1 cellular context compared by ENCODE assay signal in the genomic region with DNA sequence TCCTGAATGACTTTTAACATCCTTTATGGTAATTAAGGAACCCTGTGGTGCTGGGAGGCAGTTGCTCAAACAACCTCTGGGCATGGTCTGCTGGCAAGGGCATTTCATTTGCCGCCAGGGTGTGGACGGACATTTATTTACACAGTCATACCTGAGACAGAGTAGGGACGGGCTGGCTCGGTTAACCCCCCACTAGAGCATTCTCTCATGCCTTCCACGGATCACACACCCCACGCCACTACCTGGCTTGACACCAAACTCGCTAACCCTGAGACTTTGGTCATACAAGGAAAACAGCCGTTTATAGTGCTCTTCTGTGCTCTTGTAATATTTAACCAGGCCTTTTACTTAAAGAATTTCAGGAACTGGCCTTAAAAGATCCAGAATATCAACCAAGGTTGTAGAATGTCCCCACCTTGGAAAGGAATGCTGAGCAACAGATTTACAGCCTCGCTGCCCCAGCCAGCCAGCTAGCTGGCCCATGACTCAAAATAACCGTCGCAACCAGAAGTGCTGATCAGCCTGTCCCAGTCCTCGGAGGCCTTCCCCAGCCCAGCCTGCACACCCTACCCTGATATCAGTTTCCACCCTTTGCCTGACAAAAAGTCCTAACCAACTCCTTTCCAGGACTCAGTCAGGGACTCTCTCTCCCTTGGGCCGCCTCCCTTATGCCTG.
TF ChIP-seq lines count a peak whose summit lies in the region.

No MANE protein-coding gene starts in this region.

TF ChIP-seq in GM23338, 12 proteins besides CTCF, POLR2A, EP300 and RAD21 (continued from another document):
- TF ChIP-seq POLR2AphosphoS5 (IDR thresholded peaks at IDR 0.05; ENCODE audit: low read depth): no peak
- TF ChIP-seq, protein P1, sequence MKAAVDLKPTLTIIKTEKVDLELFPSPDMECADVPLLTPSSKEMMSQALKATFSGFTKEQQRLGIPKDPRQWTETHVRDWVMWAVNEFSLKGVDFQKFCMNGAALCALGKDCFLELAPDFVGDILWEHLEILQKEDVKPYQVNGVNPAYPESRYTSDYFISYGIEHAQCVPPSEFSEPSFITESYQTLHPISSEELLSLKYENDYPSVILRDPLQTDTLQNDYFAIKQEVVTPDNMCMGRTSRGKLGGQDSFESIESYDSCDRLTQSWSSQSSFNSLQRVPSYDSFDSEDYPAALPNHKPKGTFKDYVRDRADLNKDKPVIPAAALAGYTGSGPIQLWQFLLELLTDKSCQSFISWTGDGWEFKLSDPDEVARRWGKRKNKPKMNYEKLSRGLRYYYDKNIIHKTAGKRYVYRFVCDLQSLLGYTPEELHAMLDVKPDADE (IDR thresholded peaks at IDR 0.05): no peak
- TF ChIP-seq, protein P2, sequence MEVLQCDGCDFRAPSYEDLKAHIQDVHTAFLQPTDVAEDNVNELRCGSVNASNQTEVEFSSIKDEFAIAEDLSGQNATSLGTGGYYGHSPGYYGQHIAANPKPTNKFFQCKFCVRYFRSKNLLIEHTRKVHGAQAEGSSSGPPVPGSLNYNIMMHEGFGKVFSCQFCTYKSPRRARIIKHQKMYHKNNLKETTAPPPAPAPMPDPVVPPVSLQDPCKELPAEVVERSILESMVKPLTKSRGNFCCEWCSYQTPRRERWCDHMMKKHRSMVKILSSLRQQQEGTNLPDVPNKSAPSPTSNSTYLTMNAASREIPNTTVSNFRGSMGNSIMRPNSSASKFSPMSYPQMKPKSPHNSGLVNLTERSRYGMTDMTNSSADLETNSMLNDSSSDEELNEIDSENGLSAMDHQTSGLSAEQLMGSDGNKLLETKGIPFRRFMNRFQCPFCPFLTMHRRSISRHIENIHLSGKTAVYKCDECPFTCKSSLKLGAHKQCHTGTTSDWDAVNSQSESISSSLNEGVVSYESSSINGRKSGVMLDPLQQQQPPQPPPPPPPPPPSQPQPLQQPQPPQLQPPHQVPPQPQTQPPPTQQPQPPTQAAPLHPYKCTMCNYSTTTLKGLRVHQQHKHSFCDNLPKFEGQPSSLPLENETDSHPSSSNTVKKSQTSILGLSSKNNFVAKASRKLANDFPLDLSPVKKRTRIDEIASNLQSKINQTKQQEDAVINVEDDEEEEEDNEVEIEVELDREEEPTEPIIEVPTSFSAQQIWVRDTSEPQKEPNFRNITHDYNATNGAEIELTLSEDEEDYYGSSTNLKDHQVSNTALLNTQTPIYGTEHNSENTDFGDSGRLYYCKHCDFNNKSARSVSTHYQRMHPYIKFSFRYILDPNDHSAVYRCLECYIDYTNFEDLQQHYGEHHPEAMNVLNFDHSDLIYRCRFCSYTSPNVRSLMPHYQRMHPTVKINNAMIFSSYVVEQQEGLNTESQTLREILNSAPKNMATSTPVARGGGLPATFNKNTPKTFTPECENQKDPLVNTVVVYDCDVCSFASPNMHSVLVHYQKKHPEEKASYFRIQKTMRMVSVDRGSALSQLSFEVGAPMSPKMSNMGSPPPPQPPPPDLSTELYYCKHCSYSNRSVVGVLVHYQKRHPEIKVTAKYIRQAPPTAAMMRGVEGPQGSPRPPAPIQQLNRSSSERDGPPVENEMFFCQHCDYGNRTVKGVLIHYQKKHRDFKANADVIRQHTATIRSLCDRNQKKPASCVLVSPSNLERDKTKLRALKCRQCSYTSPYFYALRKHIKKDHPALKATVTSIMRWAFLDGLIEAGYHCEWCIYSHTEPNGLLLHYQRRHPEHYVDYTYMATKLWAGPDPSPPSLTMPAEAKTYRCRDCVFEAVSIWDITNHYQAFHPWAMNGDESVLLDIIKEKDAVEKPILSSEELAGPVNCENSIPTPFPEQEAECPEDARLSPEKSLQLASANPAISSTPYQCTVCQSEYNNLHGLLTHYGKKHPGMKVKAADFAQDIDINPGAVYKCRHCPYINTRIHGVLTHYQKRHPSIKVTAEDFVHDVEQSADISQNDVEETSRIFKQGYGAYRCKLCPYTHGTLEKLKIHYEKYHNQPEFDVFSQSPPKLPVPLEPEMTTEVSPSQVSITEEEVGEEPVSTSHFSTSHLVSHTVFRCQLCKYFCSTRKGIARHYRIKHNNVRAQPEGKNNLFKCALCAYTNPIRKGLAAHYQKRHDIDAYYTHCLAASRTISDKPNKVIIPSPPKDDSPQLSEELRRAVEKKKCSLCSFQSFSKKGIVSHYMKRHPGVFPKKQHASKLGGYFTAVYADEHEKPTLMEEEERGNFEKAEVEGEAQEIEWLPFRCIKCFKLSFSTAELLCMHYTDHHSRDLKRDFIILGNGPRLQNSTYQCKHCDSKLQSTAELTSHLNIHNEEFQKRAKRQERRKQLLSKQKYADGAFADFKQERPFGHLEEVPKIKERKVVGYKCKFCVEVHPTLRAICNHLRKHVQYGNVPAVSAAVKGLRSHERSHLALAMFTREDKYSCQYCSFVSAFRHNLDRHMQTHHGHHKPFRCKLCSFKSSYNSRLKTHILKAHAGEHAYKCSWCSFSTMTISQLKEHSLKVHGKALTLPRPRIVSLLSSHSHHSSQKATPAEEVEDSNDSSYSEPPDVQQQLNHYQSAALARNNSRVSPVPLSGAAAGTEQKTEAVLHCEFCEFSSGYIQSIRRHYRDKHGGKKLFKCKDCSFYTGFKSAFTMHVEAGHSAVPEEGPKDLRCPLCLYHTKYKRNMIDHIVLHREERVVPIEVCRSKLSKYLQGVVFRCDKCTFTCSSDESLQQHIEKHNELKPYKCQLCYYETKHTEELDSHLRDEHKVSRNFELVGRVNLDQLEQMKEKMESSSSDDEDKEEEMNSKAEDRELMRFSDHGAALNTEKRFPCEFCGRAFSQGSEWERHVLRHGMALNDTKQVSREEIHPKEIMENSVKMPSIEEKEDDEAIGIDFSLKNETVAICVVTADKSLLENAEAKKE (CRISPR knock-in tag; IDR thresholded peaks at IDR 0.05): no peak
TF ChIP-seq in GM23338: peak in this region for 0.
